16 cellular contexts compared by ENCODE assay signal in the genomic region with DNA sequence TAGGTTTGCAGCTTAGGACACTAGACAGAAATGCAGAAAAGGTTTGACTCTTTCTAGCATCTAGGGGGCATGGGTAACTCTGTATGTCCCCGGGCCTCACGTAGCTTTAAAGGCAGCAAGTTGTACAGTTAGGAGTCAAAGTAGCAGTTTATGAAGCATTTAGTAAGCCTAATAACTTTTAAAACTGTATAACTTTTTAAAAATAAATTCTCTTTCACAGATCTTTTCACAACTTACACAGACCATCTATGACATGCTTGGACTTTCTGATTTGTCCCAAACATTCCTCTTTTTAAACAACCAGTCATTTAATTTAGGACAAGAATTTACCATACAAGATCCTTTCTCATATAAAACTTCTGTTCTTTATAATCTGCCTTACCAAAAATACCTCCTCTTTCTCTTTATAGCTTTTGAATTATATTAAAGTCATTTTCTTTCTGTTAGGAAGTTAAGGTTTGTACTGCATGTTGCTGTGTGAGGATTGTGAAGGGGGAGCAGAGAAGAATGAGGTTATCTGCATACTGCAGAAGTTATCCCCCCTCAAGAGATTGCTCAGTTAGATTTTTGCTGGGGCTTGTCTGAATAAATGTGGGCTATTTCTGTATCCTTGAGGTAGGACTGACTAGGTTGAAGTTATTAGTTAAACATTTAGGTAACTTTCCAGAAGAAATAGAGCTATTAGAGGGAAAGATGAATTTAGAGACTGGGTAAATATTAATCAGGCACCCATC.
"Had no signal": no experiment of that assay in that cellular context is flagged by ENCODE, and none has a peak within 500 bp of the region (broad histone marks: within the 10 kb centered on the region; RNA-seq: fewer than 3 reads in every experiment).

No MANE protein-coding gene starts in this region.

- H3K27me3 ChIP-seq: gastroesophageal sphincter, heart right ventricle, right atrium auricular region, thyroid gland, vagina had no signal

- H3K9me3 ChIP-seq: gastroesophageal sphincter, right atrium auricular region, thyroid gland had no signal

- H3K4me1 ChIP-seq: heart right ventricle, right atrium auricular region had no signal

- H3K4me3 ChIP-seq: gastroesophageal sphincter, heart right ventricle, right atrium auricular region, skin epidermis, thyroid gland, vagina had no signal

- DNase-seq: activated B cell treated with CpG ODN at 0.5 μM for 24 hours; activated CD4-positive, alpha-beta T cell treated with anti-CD3 and anti-CD28 coated beads, Interleukin-2, amount 50 U/mL, for 1 hour; activated CD8-positive, alpha-beta memory T cell treated with anti-CD3 and anti-CD28 coated beads for 24 hours; activated gamma-delta T cell treated with Interleukin-2 at 50 U/mL for 16 hours; cerebellar nuclear complex; effector memory CD4-positive, alpha-beta T cell; heart right ventricle; nephron progenitor cell; stimulated activated CD4-positive, alpha-beta T cell treated with anti-CD3 and anti-CD28 coated beads, Interleukin-15, amount 100 ng/mL, for 24 hours; stimulated activated CD4-positive, alpha-beta T cell treated with anti-CD3 and anti-CD28 coated beads, Interleukin-4, amount 100 ng/mL, for 1 hour; stimulated activated naive B cell treated with anti-CD40 and anti-IgM and Interleukin-4, amounts not matched to agents 10 μg/mL and 1 μg/mL and 100 μg/mL, for 72 hours; thyroid gland had no signal

- H3K36me3 ChIP-seq: heart right ventricle, right atrium auricular region, thyroid gland, vagina had no signal

- H3K27ac ChIP-seq: gastroesophageal sphincter, heart right ventricle, right atrium auricular region, skin epidermis, thyroid gland, vagina had no signal
